In the genomic region with DNA sequence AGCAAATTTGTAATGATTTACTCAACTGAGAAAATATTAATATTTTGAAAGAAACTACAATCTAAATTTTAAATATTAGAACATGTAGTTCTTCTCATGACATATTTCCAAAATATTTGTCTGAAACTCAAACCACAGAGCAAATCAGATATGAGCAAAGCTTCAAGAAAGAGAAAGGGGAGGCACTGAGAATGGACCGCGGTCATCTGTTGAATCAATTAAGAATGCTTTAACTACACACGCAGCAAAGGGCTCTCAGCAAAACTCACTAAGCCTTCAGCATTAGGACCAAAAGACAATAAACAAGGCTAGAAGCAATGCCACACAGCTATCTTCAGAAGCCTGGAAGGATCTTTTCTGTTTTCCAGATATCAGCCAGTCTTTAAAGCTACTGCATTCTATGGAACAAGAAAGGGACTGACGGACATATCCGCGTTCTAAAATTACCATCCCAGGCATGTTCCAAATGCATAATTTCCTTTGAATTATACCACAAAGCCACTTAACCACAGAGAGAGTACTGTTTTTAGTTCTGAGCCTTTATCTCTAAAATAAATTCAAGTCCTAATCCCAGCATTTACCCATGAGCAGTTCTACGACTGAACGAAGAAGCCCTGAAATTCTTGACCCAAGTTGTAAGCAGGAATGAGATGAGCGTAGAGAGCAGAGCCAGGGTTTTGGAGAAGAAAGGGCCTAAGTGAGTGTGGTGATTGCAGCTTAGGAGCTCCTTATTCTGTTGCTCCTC, we compare ENCODE assay signal across 27 cellular contexts.
"Had no signal": no experiment of that assay in that cellular context is flagged by ENCODE, and none has a peak within 500 bp of the region (broad histone marks: within the 10 kb centered on the region; RNA-seq: fewer than 3 reads in every experiment).

No MANE protein-coding gene starts in this region.

- H3K9me3 ChIP-seq: ascending aorta, esophagus squamous epithelium, lower lobe of right lung, mucosa of descending colon, right lobe of liver, stomach, tibial nerve had no signal

- H3K4me3 ChIP-seq: ascending aorta, esophagus squamous epithelium, lower lobe of right lung, mucosa of descending colon, right lobe of liver, stomach, tibial nerve had no signal

- H3K27ac ChIP-seq: ascending aorta, esophagus squamous epithelium, lower lobe of right lung, right lobe of liver, stomach had no signal

- DNase-seq: activated CD4-positive, alpha-beta memory T cell treated with anti-CD3 and anti-CD28 coated beads for 36 hours; activated CD4-positive, alpha-beta T cell treated with anti-CD3 and anti-CD28 coated beads, Interleukin-2, amount 10 ng/mL, durations not matched to agents 24 days and 14 days; activated CD4-positive, CD25-positive, alpha-beta regulatory T cell treated with anti-CD3 and anti-CD28 coated beads, Interleukin-2, amount 50 U/mL, for 72 hours; activated CD8-positive, alpha-beta memory T cell treated with anti-CD3 and anti-CD28 coated beads, Interleukin-2, amount 50 U/mL, for 4 hours; activated effector memory CD4-positive, alpha-beta T cell treated with anti-CD3 and anti-CD28 coated beads, Interleukin-2, amount 50 U/mL, for 16 hours; activated naive CD4-positive, alpha-beta T cell treated with anti-CD3 and anti-CD28 coated beads, Interleukin-2, amount 10 ng/mL, durations not matched to agents 7 days and 5 days; activated naive CD8-positive, alpha-beta T cell treated with anti-CD3 and anti-CD28 coated beads, Interleukin-2, amount 10 ng/mL, durations not matched to agents 7 days and 5 days; activated T-cell treated with anti-CD3 and anti-CD28 coated beads, Interleukin-2, amount 50 U/mL, for 1 hour; dermis blood vessel endothelial cell; effector CD4-positive, alpha-beta T cell; esophagus squamous epithelium; head of caudate nucleus; hippocampal formation; kidney; lower lobe of right lung; mesenchymal stem cell; mucosa of descending colon; right lobe of liver; small intestine; stimulated activated CD4-positive, alpha-beta T cell treated with anti-CD3 and anti-CD28 coated beads, Interleukin-1b, Interleukin-23, amount 100 ng/mL, for 48 hours; stimulated activated naive B cell treated with anti-CD40 and anti-IgM and Interleukin-4, amounts not matched to agents 10 μg/mL and 1 μg/mL and 100 μg/mL, for 72 hours; stomach; T-helper 17 cell; T1000 had no signal

- H3K4me1 ChIP-seq: lower lobe of right lung, right lobe of liver, stomach had no signal

- ATAC-seq: lower lobe of right lung; mucosa of descending colon; stimulated activated naive B cell treated with anti-CD40 and anti-IgM and Interleukin-4, amounts not matched to agents 10 μg/mL and 1 μg/mL and 100 μg/mL, for 72 hours; T-helper 17 cell had no signal

- H3K27me3 ChIP-seq: ascending aorta, esophagus squamous epithelium, stomach, tibial nerve had no signal

- FAIRE-seq: bronchial epithelial cell, kidney, small intestine had no signal

- H3K36me3 ChIP-seq: ascending aorta, esophagus squamous epithelium, lower lobe of right lung, right lobe of liver, stomach, tibial nerve had no signal
